Comparison of ENCODE assay signal across 9 cellular contexts in the genomic region with DNA sequence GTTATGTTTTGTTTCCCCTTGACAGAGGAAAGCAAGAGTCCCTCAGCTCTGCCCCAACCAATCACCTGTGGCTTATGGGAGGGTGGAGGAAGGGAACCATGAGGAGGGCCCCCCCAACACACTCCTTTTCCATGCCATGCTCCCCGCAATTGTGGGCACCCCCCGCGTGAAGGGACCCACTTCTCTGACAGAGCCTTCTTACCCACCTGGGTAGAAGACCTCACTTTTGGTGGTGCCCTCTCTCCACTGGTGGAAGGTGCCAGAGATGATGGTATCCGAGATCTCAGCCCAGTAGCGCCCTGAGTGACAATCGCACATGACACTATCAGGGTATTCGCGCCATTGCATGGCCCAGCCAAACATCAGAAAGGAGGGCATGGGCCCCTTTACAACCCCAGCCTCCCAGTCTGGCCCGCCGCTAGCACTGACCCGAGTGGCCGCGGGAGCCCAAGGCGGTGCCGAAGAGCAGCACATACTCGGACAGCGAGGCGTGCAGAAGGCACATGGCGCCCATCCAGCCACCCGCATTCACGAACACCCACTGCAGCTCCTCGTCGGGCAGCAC. TPM values are rescaled to one million over a fixed set of nuclear protein-coding genes. Genes with fewer than 3 reads are reported as not detected.
A peak's percentile ranks its signal among the peaks of the same experiment; 100 is the strongest.
DNase-seq lines count a peak whose midpoint lies in the region; ATAC-seq and TF ChIP-seq lines count a peak whose summit lies in the region.
"Had no signal": no experiment of that assay in that cellular context is flagged by ENCODE, and none has a peak within 500 bp of the region (broad histone marks: within the 10 kb centered on the region; RNA-seq: fewer than 3 reads in every experiment).

No MANE protein-coding gene starts in this region.

- TF ChIP-seq CTCF in CD4-positive, alpha-beta T cell (IDR thresholded peaks at IDR 0.05) = no peak
- no peak for TF ChIP-seq CTCF in activated CD8-positive, alpha-beta T cell treated with anti-CD3 and anti-CD28 coated beads for 36 hours (IDR thresholded peaks at IDR 0.05)
- no peak for TF ChIP-seq CTCF in heart right ventricle (IDR thresholded peaks at IDR 0.05)

- peaks cover 46% of the 10 kb centered on the region for H3K4me1 Mint-ChIP-seq in CD4-positive, alpha-beta T cell (ENCODE audit: low read depth)
- H3K4me1 Mint-ChIP-seq in activated CD8-positive, alpha-beta T cell treated with anti-CD3 and anti-CD28 coated beads for 36 hours (ENCODE audit: low read depth) = peaks cover 36% of the 10 kb centered on the region

- POLR2A ChIA-PET in CD4-positive, alpha-beta T cell (lab: Charles Lee) = interaction anchor here (0.7 to 5.0 kb wide), 18 partner anchors 8 to 260 kb away, joined by 3 to 84 read pairs (median 6); a partner anchor contains a TSS
- POLR2A ChIA-PET in activated CD8-positive, alpha-beta T cell treated with anti-CD3 and anti-CD28 coated beads for 36 hours (lab: Charles Lee) = interaction anchor here (1.0 to 7.3 kb wide), 12 partner anchors 7 to 129 kb away, joined by 3 to 63 read pairs (median 5); a partner anchor contains a TSS

- no peaks in the 10 kb centered on the region for H3K9me3 ChIP-seq in CD4-positive, alpha-beta T cell (ENCODE audit: control insufficient read depth, low read length)
- no peaks in the 10 kb centered on the region for H3K9me3 ChIP-seq in heart right ventricle
- no peaks in the 10 kb centered on the region for H3K9me3 ChIP-seq in skeletal muscle satellite cell (replicated peaks; ENCODE audit: low read length)

- H3K27me3 ChIP-seq in CD4-positive, alpha-beta T cell (ENCODE audit: control insufficient read depth, insufficient read depth, low read length) = no peaks in the 10 kb centered on the region
- H3K27me3 ChIP-seq in heart right ventricle = no peaks in the 10 kb centered on the region
- no peaks in the 10 kb centered on the region for H3K27me3 ChIP-seq in skeletal muscle satellite cell (ENCODE audit: control insufficient read depth, insufficient read depth, low read length)

- CTCF ChIA-PET in CD4-positive, alpha-beta T cell (lab: Charles Lee) = interaction anchor here (0.8 to 3.9 kb wide), 6 partner anchors 10 to 261 kb away, joined by 3 to 29 read pairs (median 10); a partner anchor contains a TSS
- CTCF ChIA-PET in activated CD8-positive, alpha-beta T cell treated with anti-CD3 and anti-CD28 coated beads for 36 hours (lab: Charles Lee) = interaction anchor here (1.0 to 8.4 kb wide), 10 partner anchors 8 to 260 kb away, joined by 3 to 142 read pairs (median 10); a partner anchor contains a TSS

- H3K36me3 ChIP-seq in heart right ventricle (peaks cover 0 to 12% (median 0%) of the 10 kb centered on the region in 9 donors), skeletal muscle satellite cell (ENCODE audit: insufficient read depth, low read length) (peaks cover 11% of the 10 kb centered on the region)

- H3K4me3 Mint-ChIP-seq in CD4-positive, alpha-beta T cell = peak overlapping the region; percentile 89
- H3K4me3 Mint-ChIP-seq in activated CD8-positive, alpha-beta T cell treated with anti-CD3 and anti-CD28 coated beads for 36 hours = peak overlapping the region; percentile 94

- no peak for DNase-seq in CD4-positive, alpha-beta T cell
- DNase-seq in activated CD8-positive, alpha-beta T cell treated with anti-CD3 and anti-CD28 coated beads for 36 hours = peak; percentile 37
- DNase-seq in heart right ventricle (no peak), inferior parietal cortex (ENCODE audit: extremely low spot score) (no peak)

- H3K27ac ChIP-seq in CD4-positive, alpha-beta T cell (ENCODE audit: low read depth, low read length) = peak overlapping the region; percentile 72
- peak overlapping the region; percentile 66 to 96 (median 88) for H3K27ac ChIP-seq in heart right ventricle

- H3K9me3 Mint-ChIP-seq in CD4-positive, alpha-beta T cell = no peaks in the 10 kb centered on the region
- no peaks in the 10 kb centered on the region for H3K9me3 Mint-ChIP-seq in activated CD8-positive, alpha-beta T cell treated with anti-CD3 and anti-CD28 coated beads for 36 hours

- H3K4me2 ChIP-seq in skeletal muscle satellite cell (ENCODE audit: low read length) = peak overlapping the region; percentile 98

- no peak for ATAC-seq in CD4-positive, alpha-beta T cell (ENCODE audit: poor library complexity)
- ATAC-seq in HG02759 (IDR thresholded peaks at IDR 0.05; ENCODE audit: unreplicated experiment) (peak; percentile 1), heart right ventricle (peak in 3 of 8 donors; percentile 11 to 28 (median 14)), GM18505 (IDR thresholded peaks at IDR 0.05; ENCODE audit: unreplicated experiment) (no peak), HG03139 (IDR thresholded peaks at IDR 0.05; ENCODE audit: unreplicated experiment) (no peak)
- peak; percentile 4 for ATAC-seq in activated CD8-positive, alpha-beta T cell treated with anti-CD3 and anti-CD28 coated beads for 36 hours

- no peaks in the 10 kb centered on the region for H3K27me3 Mint-ChIP-seq in CD4-positive, alpha-beta T cell
- H3K27me3 Mint-ChIP-seq in activated CD8-positive, alpha-beta T cell treated with anti-CD3 and anti-CD28 coated beads for 36 hours = no peaks in the 10 kb centered on the region

- 9 to 10% methylated on average over 23 of the region's 23 CpGs for WGBS in heart right ventricle, 2 donors

- H3K36me3 Mint-ChIP-seq in CD4-positive, alpha-beta T cell (ENCODE audit: low read depth) = peaks cover 14% of the 10 kb centered on the region
- H3K36me3 Mint-ChIP-seq in activated CD8-positive, alpha-beta T cell treated with anti-CD3 and anti-CD28 coated beads for 36 hours (ENCODE audit: low read depth) = peaks cover 23% of the 10 kb centered on the region

- peak overlapping the region; percentile 89 for H3K27ac Mint-ChIP-seq in CD4-positive, alpha-beta T cell
- peak overlapping the region; percentile 90 for H3K27ac Mint-ChIP-seq in activated CD8-positive, alpha-beta T cell treated with anti-CD3 and anti-CD28 coated beads for 36 hours

- TF ChIP-seq POLR2A in GM18505 (IDR thresholded peaks at IDR 0.05; ENCODE audit: borderline replicate concordance, extremely low read depth, insufficient read depth, insufficient read length) = no peak

- intact Hi-C loops in CD4-positive, alpha-beta T cell (cut with DNase I, micrococcal nuclease) = loop anchor here (5.0 to 10.0 kb wide), 3 partner anchors 135 to 582 kb away; a partner anchor contains a TSS
- intact Hi-C loops in activated CD8-positive, alpha-beta T cell treated with anti-CD3 and anti-CD28 coated beads for 36 hours (cut with micrococcal nuclease) = no loop called here
- intact Hi-C loops in heart right ventricle (cut with DNase I) = no loop called here

- H3K4me1 ChIP-seq in heart right ventricle (peaks cover 5 to 38% (median 27%) of the 10 kb centered on the region in 9 donors), skeletal muscle satellite cell (ENCODE audit: control insufficient read depth, insufficient read depth, low read length) (peaks cover 23% of the 10 kb centered on the region)

- peak overlapping the region; percentile 87 for H3K9ac ChIP-seq in skeletal muscle satellite cell (ENCODE audit: low read depth, low read length)

- H3K4me3 ChIP-seq in heart right ventricle (peak overlapping the region; percentile 67 to 88 (median 76)), skeletal muscle satellite cell (ENCODE audit: low read length) (peak overlapping the region; percentile 90)

RNA-seq across cellular contexts. Expression of a gene that starts 0.7 kb away (rescaled TPM):
- 10 to 100 TPM; 11.7 to 12.1 TPM for total RNA-seq in CD4-positive, alpha-beta T cell
- 10 to 100 TPM; 80.7 to 81.2 TPM for total RNA-seq in activated CD8-positive, alpha-beta T cell treated with anti-CD3 and anti-CD28 coated beads for 36 hours
- total RNA-seq in heart right ventricle = 10 to 100 TPM; 15.8 to 31.7 (median 22.3) TPM
- polyA plus RNA-seq in heart right ventricle = 10 to 100 TPM; 23.8 to 54.0 TPM
- 127 and 135 TPM in 2 replicates for total RNA-seq in skeletal muscle satellite cell (2012; rRNA removed)

RNA-seq across cellular contexts. Expression of a gene that starts 8.0 kb away (rescaled TPM):
- under 1 TPM; 0.25 to 0.34 TPM for total RNA-seq in CD4-positive, alpha-beta T cell
- total RNA-seq in activated CD8-positive, alpha-beta T cell treated with anti-CD3 and anti-CD28 coated beads for 36 hours = under 1 TPM; 0.29 to 0.32 TPM
- total RNA-seq in heart right ventricle = not detected
- polyA plus RNA-seq in heart right ventricle = not detected
- total RNA-seq in skeletal muscle satellite cell (2012; rRNA removed) = not detected in 2 replicates
- total RNA-seq: NCI-H460 had no signal

RNA-seq across cellular contexts. Expression of a gene that starts 9.6 kb away (rescaled TPM):
- total RNA-seq in CD4-positive, alpha-beta T cell = 100 to 1,000 TPM; 115 TPM
- 10 to 100 TPM; 42.8 to 44.5 TPM for total RNA-seq in activated CD8-positive, alpha-beta T cell treated with anti-CD3 and anti-CD28 coated beads for 36 hours
- total RNA-seq in heart right ventricle = 10 to 100 TPM; 34.7 to 65.0 (median 44.2) TPM
- polyA plus RNA-seq in heart right ventricle = 10 to 100 TPM; 20.8 to 82.2 TPM
- total RNA-seq in skeletal muscle satellite cell (2012; rRNA removed) = 14.0 and 17.0 TPM in 2 replicates

RNA-seq across cellular contexts. Expression of a gene that starts 15.1 kb away (rescaled TPM):
- 100 to 1,000 TPM; 117 TPM for total RNA-seq in CD4-positive, alpha-beta T cell
- total RNA-seq in activated CD8-positive, alpha-beta T cell treated with anti-CD3 and anti-CD28 coated beads for 36 hours = 10 to 100 TPM; 17.4 to 20.7 TPM
- total RNA-seq in heart right ventricle = 10 to 100 TPM; 45.2 to 53.7 (median 48.1) TPM
- 10 to 100 TPM; 26.9 to 30.0 TPM for polyA plus RNA-seq in heart right ventricle
- total RNA-seq in skeletal muscle satellite cell (2012; rRNA removed) = 7.4 and 12.7 TPM in 2 replicates

RNA-seq across cellular contexts. Expression of a gene that starts 16.6 kb away (rescaled TPM):
- total RNA-seq in CD4-positive, alpha-beta T cell = 10 to 100 TPM; 81.5 to 84.4 TPM
- total RNA-seq in activated CD8-positive, alpha-beta T cell treated with anti-CD3 and anti-CD28 coated beads for 36 hours = 10 to 100 TPM; 52.7 to 61.0 TPM
- total RNA-seq in heart right ventricle = 100 to 1,000 TPM; 113 to 143 (median 129) TPM
- 100 to 1,000 TPM in 1 of 2 donors, 10 to 100 TPM in 1; 30.5 to 118 TPM for polyA plus RNA-seq in heart right ventricle
- total RNA-seq in skeletal muscle satellite cell (2012; rRNA removed) = 67.9 and 82.6 TPM in 2 replicates

Comparison
In these comparisons a context has a peak if more than half of its experiments do, and no peak if none do; other contexts are left out.
1. ATAC-seq: peak in HG02759 (single experiment) and activated CD8-positive, alpha-beta T cell treated with anti-CD3 and anti-CD28 coated beads for 36 hours (single experiment); none in CD4-positive, alpha-beta T cell (single experiment), GM18505 (single experiment) and HG03139 (single experiment).
2. intact Hi-C loops: an anchor here in CD4-positive, alpha-beta T cell (5.0 to 10.0 kb wide); none called in activated CD8-positive, alpha-beta T cell treated with anti-CD3 and anti-CD28 coated beads for 36 hours and heart right ventricle.